24 cellular contexts compared by ENCODE assay signal in genomic region chr10:58341947-58342346, GRCh38. TPM values are rescaled to one million over a fixed set of nuclear protein-coding genes. Genes with fewer than 3 reads are reported as not detected.
DNase-seq lines count a peak whose midpoint lies in the region; ATAC-seq, FAIRE-seq and TF ChIP-seq lines count a peak whose summit lies in the region.
"Had no signal": no experiment of that assay in that cellular context is flagged by ENCODE, and none has a peak within 500 bp of the region (broad histone marks: within the 10 kb centered on the region; RNA-seq: fewer than 3 reads in every experiment).

No MANE protein-coding gene starts in this region.

- H3K9me3 ChIP-seq in left ventricle myocardium inferior (replicated peaks) (no peaks in the 10 kb centered on the region), skeletal muscle tissue (ENCODE audit: control insufficient read depth in 3 of 3, low read length in 3 of 3) (no peaks in the 10 kb centered on the region), kidney (ENCODE audit: control insufficient read depth in 1 of 2, low read length in 2 of 2) (no peaks in the 10 kb centered on the region)
- H3K9me3 ChIP-seq: BE2C, breast epithelium, spleen, stomach had no signal

- H3K27ac ChIP-seq in left ventricle myocardium inferior (replicated peaks) (peak overlapping the region; percentile 32), skeletal muscle tissue (ENCODE audit: low read depth, low read length) (peak overlapping the region; percentile 65), kidney (ENCODE audit: low read depth in 2 of 2, low read length in 2 of 2) (no peak overlapping the region)
- H3K27ac ChIP-seq: 22Rv1, breast epithelium, spleen, stomach had no signal

- H3K9ac ChIP-seq in skeletal muscle tissue (ENCODE audit: low read depth in 1 of 3, low read length in 3 of 3), result peak overlapping the region in 2 of 3 donors; percentile 39 to 51
- no peak overlapping the region for H3K9ac ChIP-seq in kidney (ENCODE audit: low read length in 2 of 2)

- no peak for DNase-seq in left ventricle myocardium inferior
- no peak for DNase-seq in Right ventricle myocardium superior
- no peak for DNase-seq in NCI-H146 treated with DMSO at 0.1 percent for 48 hours (lab: John Stamatoyannopoulos, UW; ENCODE audit: unreplicated experiment)
- DNase-seq in kidney, result no peak
- DNase-seq in Ammon's horn (ENCODE audit: low spot score), result no peak
- DNase-seq: activated CD4-positive, alpha-beta memory T cell treated with anti-CD3 and anti-CD28 coated beads, Interleukin-2, amount 10 ng/mL, durations not matched to agents 7 days and 5 days; activated CD4-positive, CD25-positive, alpha-beta regulatory T cell; activated gamma-delta T cell treated with Interleukin-2 at 50 U/mL for 16 hours; activated T-cell treated with anti-CD3 and anti-CD28 coated beads for 4 hours; BE2C; cortex of kidney; head of caudate nucleus; HFFc6; NCI-H1092 treated with DMSO at 0.1 percent for 48 hours; NCI-H2107; spleen; stimulated activated CD4-positive, alpha-beta T cell treated with anti-CD3 and anti-CD28 coated beads, Interleukin-4, amount 100 ng/mL, for 24 hours; stomach had no signal

- H3K27me3 ChIP-seq in left ventricle myocardium inferior (ENCODE audit: low read depth) (no peaks in the 10 kb centered on the region), skeletal muscle tissue (ENCODE audit: control insufficient read depth in 3 of 3, insufficient read depth in 3 of 3, low read length in 3 of 3) (no peaks in the 10 kb centered on the region)
- H3K27me3 ChIP-seq: BE2C, breast epithelium, spleen, stomach had no signal

- intact Hi-C loops in left ventricle myocardium inferior (cut with micrococcal nuclease) (no loop called here), Right ventricle myocardium superior (cut with DNase I) (no loop called here), kidney (cut with DNase I) (no loop called here)

- H3K4me3 ChIP-seq in left ventricle myocardium inferior (no peak overlapping the region), skeletal muscle tissue (ENCODE audit: low read length in 3 of 3) (peak overlapping the region in 2 of 3 donors; percentile 13 to 38), kidney (ENCODE audit: low read length in 2 of 2) (no peak overlapping the region)
- H3K4me3 ChIP-seq: breast epithelium, spleen, stomach had no signal

- peaks cover 71% of the 10 kb centered on the region for H3K4me1 ChIP-seq in left ventricle myocardium inferior
- H3K4me1 ChIP-seq in skeletal muscle tissue (ENCODE audit: control insufficient read depth in 3 of 3, insufficient read depth in 3 of 3, low read length in 3 of 3), result peaks cover 10 to 33% (median 32%) of the 10 kb centered on the region in 3 donors
- H3K4me1 ChIP-seq in kidney (ENCODE audit: control insufficient read depth in 1 of 2, insufficient read depth in 1 of 2, low read depth in 1 of 2, low read length in 2 of 2), result no peaks in the 10 kb centered on the region
- H3K4me1 ChIP-seq: breast epithelium had no signal

- FAIRE-seq in kidney (lab: Jason Lieb, UNC), result no peak
- FAIRE-seq: HepG2 had no signal

- ATAC-seq in Right ventricle myocardium superior (ENCODE audit: poor library complexity) (no peak), GM21786 (IDR thresholded peaks at IDR 0.05; ENCODE audit: unreplicated experiment) (peak; percentile 64), HG03432 (IDR thresholded peaks at IDR 0.05; ENCODE audit: unreplicated experiment) (peak; percentile 67)
- ATAC-seq: HepG2 had no signal

- no peak for TF ChIP-seq CTCF in left ventricle myocardium inferior (IDR thresholded peaks at IDR 0.05; ENCODE audit: borderline replicate concordance)
- no peak for TF ChIP-seq CTCF in kidney (IDR thresholded peaks at IDR 0.05; ENCODE audit: borderline replicate concordance, extremely low read depth, insufficient read depth)

- H3K36me3 ChIP-seq in left ventricle myocardium inferior (no peaks in the 10 kb centered on the region), skeletal muscle tissue (ENCODE audit: control insufficient read depth in 3 of 3, insufficient read depth in 3 of 3, low read length in 3 of 3) (peaks cover 0 to 4% (median 3%) of the 10 kb centered on the region in 3 donors), kidney (ENCODE audit: control insufficient read depth in 1 of 2, insufficient read depth in 2 of 2, low read length in 2 of 2) (no peaks in the 10 kb centered on the region)
- H3K36me3 ChIP-seq: BE2C, breast epithelium, spleen, stomach had no signal

RNA-seq across cellular contexts. Expression of gene UBE2D1, which starts 7.1 kb away (rescaled TPM):
- total RNA-seq in left ventricle myocardium inferior (56.0 TPM), Right ventricle myocardium superior (61.2 TPM), skeletal muscle tissue (8.9 TPM), kidney (15.4 TPM)
- 12.0 TPM for polyA plus RNA-seq in kidney (ENCODE audit: insufficient read depth, low read depth, low replicate concordance)

RNA-seq across cellular contexts. Expression of gene TFAM, which starts 43.3 kb away (rescaled TPM):
- 29.8 TPM for total RNA-seq in left ventricle myocardium inferior
- 26.4 TPM for total RNA-seq in Right ventricle myocardium superior
- 14.6 TPM for total RNA-seq in skeletal muscle tissue
- total RNA-seq in kidney, result 35.0 TPM
- 18.5 TPM for polyA plus RNA-seq in kidney (ENCODE audit: insufficient read depth, low read depth, low replicate concordance)

Comparison
In these comparisons a context has a peak if more than half of its experiments do, and no peak if none do; other contexts are left out.
1. H3K27ac ChIP-seq: peak in left ventricle myocardium inferior (single experiment) and skeletal muscle tissue (single experiment); none in kidney (0 of 2).
2. H3K4me3 ChIP-seq: peak in skeletal muscle tissue (2 of 3); none in left ventricle myocardium inferior (single experiment) and kidney (0 of 2).
3. H3K9ac ChIP-seq: peak in skeletal muscle tissue (2 of 3); none in kidney (0 of 2).